Comparison of ENCODE assay signal across 29 cellular contexts in the genomic region with DNA sequence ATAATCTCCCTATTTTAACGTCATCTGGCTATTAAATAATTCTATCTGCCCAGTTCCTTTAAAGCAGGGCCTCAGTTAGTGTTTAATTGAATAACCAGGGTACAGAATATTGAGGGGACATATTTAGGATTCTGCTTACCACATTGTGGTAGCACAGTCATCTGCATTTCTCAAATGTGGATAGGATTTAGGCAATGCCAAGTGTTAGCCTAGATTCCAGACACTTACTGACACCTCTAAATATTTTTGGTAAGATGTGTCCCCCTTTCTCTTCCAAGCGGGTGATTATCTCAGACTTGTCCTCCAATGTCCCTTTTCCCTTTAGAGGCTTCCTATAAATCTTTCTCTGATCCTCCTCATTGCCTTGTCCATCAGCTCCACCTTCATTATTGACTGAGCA.
DNase-seq lines count a peak whose midpoint lies in the region; ATAC-seq, FAIRE-seq and TF ChIP-seq lines count a peak whose summit lies in the region.
"Had no signal": no experiment of that assay in that cellular context is flagged by ENCODE, and none has a peak within 500 bp of the region (broad histone marks: within the 10 kb centered on the region; RNA-seq: fewer than 3 reads in every experiment).

No MANE protein-coding gene starts in this region.

- H3K4me2 ChIP-seq in GM23338 = no peak overlapping the region
- H3K4me2 ChIP-seq in K562 (ENCODE audit: insufficient read depth, low read length) = peak overlapping the region; percentile 61

- no peak overlapping the region for H3K27ac ChIP-seq in GM23338 (ENCODE audit: low read depth)
- H3K27ac ChIP-seq in K562 (ENCODE audit: extremely low read depth, low read depth, low read length) = 0 out of 3 replicates have a peak overlapping the region, but pooled peaks have one; percentile 28
- H3K27ac ChIP-seq in heart left ventricle = no peak overlapping the region
- H3K27ac ChIP-seq: SJCRH30 had no signal

- H4K20me1 ChIP-seq in GM23338 (replicated peaks; ENCODE audit: insufficient read depth) = no peaks in the 10 kb centered on the region
- H4K20me1 ChIP-seq in K562 (replicated peaks; ENCODE audit: control insufficient read depth, insufficient read depth, low read length) = no peaks in the 10 kb centered on the region

- H3K27ac Mint-ChIP-seq in GM23338 = no peak overlapping the region
- no peak overlapping the region for H3K27ac Mint-ChIP-seq in activated T-cell treated with anti-CD3 and anti-CD28 coated beads, Interleukin-2, amount 50 U/mL, for 24 hours
- H3K27ac Mint-ChIP-seq: CD14-positive monocyte, HFFc6, IgD-negative memory B cell had no signal

- ATAC-seq in GM23338 = no peak
- no peak; the same call in 2 of the 3 replicates for ATAC-seq in K562
- ATAC-seq in heart left ventricle = no peak
- ATAC-seq: PC-3, Right ventricle myocardium inferior, SK-N-SH treated with all-trans-retinoic acid at 6 μM for 48 hours had no signal

- H3K9me1 ChIP-seq in K562 (ENCODE audit: control insufficient read depth, insufficient read depth, low read length) = no peaks in the 10 kb centered on the region

- TF ChIP-seq RAD21 in K562 (CRISPR knock-in tag; conservative IDR thresholded peaks at IDR 0.05 in 1 of 2, IDR thresholded peaks at IDR 0.05 in 1 of 2) = no peak

- H3K79me2 ChIP-seq in GM23338 (replicated peaks; ENCODE audit: insufficient read depth) = no peaks in the 10 kb centered on the region
- no peaks in the 10 kb centered on the region for H3K79me2 ChIP-seq in K562 (ENCODE audit: control insufficient read depth, insufficient read depth, low read length)

- FAIRE-seq in K562 (lab: Jason Lieb, UNC) = no peak
- FAIRE-seq: A204.1, GM19239 had no signal

- no peaks in the 10 kb centered on the region for H3K27me3 Mint-ChIP-seq in GM23338 (ENCODE audit: insufficient read depth, low read depth, poor library complexity)
- no peaks in the 10 kb centered on the region for H3K27me3 Mint-ChIP-seq in activated T-cell treated with anti-CD3 and anti-CD28 coated beads, Interleukin-2, amount 50 U/mL, for 24 hours
- H3K27me3 Mint-ChIP-seq: CD8-positive, alpha-beta memory T cell had no signal

- no TSS peak for BruUV-seq in K562 (replicated peaks; lab: Mats Ljungman, UMichigan)

- 40% methylated on average over 2 of the region's 2 CpGs for WGBS in K562 (ENCODE audit: insufficient coverage, low coverage, missing lambda C conversion rate)
- 91 to 98% (median 94%) methylated on average over 2 of the region's 2 CpGs for WGBS in heart left ventricle, 4 donors

- H3K4me1 ChIP-seq in GM23338 (ENCODE audit: insufficient read depth) (no peaks in the 10 kb centered on the region; the same call in 1 of the 2 replicates), K562 (replicated peaks in 1 of 2; ENCODE audit: control insufficient read depth in 2 of 2, insufficient read depth in 2 of 2, low read length in 2 of 2) (no peaks in the 10 kb centered on the region; a peak in 1 of 5 replicates), heart left ventricle (no peaks in the 10 kb centered on the region)
- H3K4me1 ChIP-seq: BE2C, HAP-1, SJCRH30 had no signal

- TF ChIP-seq POLR2A in K562 (conservative IDR thresholded peaks at IDR 0.05) = no peak
- TF ChIP-seq POLR2A in heart left ventricle (IDR thresholded peaks at IDR 0.05) = no peak

- no peaks in the 10 kb centered on the region for H3K9me3 ChIP-seq in K562 (replicated peaks; ENCODE audit: control insufficient read depth, insufficient read depth, low read depth, low read length)
- H3K9me3 ChIP-seq in heart left ventricle = no peaks in the 10 kb centered on the region
- H3K9me3 ChIP-seq: BE2C, HAP-1 had no signal

- no peaks in the 10 kb centered on the region for H3K27me3 ChIP-seq in GM23338 (ENCODE audit: insufficient read depth)
- H3K27me3 ChIP-seq in K562 (ENCODE audit: control insufficient read depth in 2 of 2, insufficient read depth in 2 of 2, low read length in 2 of 2) = no peaks in the 10 kb centered on the region
- no peaks in the 10 kb centered on the region for H3K27me3 ChIP-seq in heart left ventricle
- H3K27me3 ChIP-seq: BE2C, SJCRH30 had no signal

- H3K9me2 ChIP-seq in GM23338 (ENCODE audit: insufficient read depth) = peaks cover 8% of the 10 kb centered on the region; the same call in 1 of the 2 replicates

- peaks cover 6% of the 10 kb centered on the region; the same call in 2 of the 3 replicates for H3K36me3 Mint-ChIP-seq in GM23338 (ENCODE audit: low read depth)
- H3K36me3 Mint-ChIP-seq in activated T-cell treated with anti-CD3 and anti-CD28 coated beads, Interleukin-2, amount 50 U/mL, for 24 hours (ENCODE audit: low read depth) = no peaks in the 10 kb centered on the region
- H3K36me3 Mint-ChIP-seq: CD14-positive monocyte had no signal

- CTCF ChIA-PET in K562 (lab: Yijun Ruan, JAX; ENCODE audit: low intra/inter-chr PET ratio) = no interaction called here

- H3F3A ChIP-seq in GM23338 (replicated peaks; ENCODE audit: low read depth) = no peaks in the 10 kb centered on the region

- H3K4me3 Mint-ChIP-seq in GM23338 = peak overlapping the region; percentile 25; the same call in 1 of the 3 replicates
- H3K4me3 Mint-ChIP-seq in activated T-cell treated with anti-CD3 and anti-CD28 coated beads, Interleukin-2, amount 50 U/mL, for 24 hours = no peak overlapping the region
- H3K4me3 Mint-ChIP-seq: CD14-positive monocyte; CD8-positive, alpha-beta memory T cell; HFFc6; IgD-negative memory B cell had no signal

- in situ Hi-C loops in K562 (cut with MboI) = no loop called here

- TF ChIP-seq CTCF in AG10803 (conservative IDR thresholded peaks at IDR 0.05; ENCODE audit: low read length) (no peak), GM23338 (conservative IDR thresholded peaks at IDR 0.05; ENCODE audit: low read depth in 2 of 2) (no peak), K562 (IDR thresholded peaks at IDR 0.05 in 2 of 3, conservative IDR thresholded peaks at IDR 0.05 in 1 of 3; ENCODE audit: insufficient read depth in 2 of 3, low read depth in 1 of 3, low read length in 3 of 3) (no peak), heart left ventricle (IDR thresholded peaks at IDR 0.05) (no peak)

- H3K4me1 Mint-ChIP-seq in GM23338 = peaks cover 10% of the 10 kb centered on the region
- H3K4me1 Mint-ChIP-seq in activated T-cell treated with anti-CD3 and anti-CD28 coated beads, Interleukin-2, amount 50 U/mL, for 24 hours (ENCODE audit: low read depth) = no peaks in the 10 kb centered on the region
- H3K4me1 Mint-ChIP-seq: CD8-positive, alpha-beta memory T cell; IgD-negative memory B cell had no signal

- peak; percentile 40 for DNase-seq in AG10803 (ENCODE audit: low read depth)
- no peak for DNase-seq in GM23338 (ENCODE audit: low spot score)
- no peak for DNase-seq in K562 (ENCODE audit: extremely low read depth in 1 of 4, low spot score in 3 of 4)
- DNase-seq in myocyte (ENCODE audit: low read depth) = peak; percentile 77
- no peak for DNase-seq in heart left ventricle
- no peak for DNase-seq in A172 (ENCODE audit: low spot score)
- no peak for DNase-seq in activated T-cell treated with anti-CD3 and anti-CD28 coated beads, Interleukin-2, amount 50 U/mL, for 24 hours
- DNase-seq in nucleus accumbens (lab: John Stamatoyannopoulos, UW) = no peak
- DNase-seq: BE2C; CD8-positive, alpha-beta memory T cell; DMS 273 treated with DMSO at 0.1 percent for 48 hours; DND-41; HFFc6; NCI-H1092 treated with DMSO at 0.1 percent for 48 hours; NCI-H1436; NCI-H187; NCI-H2081 treated with DMSO at 0.1 percent for 48 hours; NCI-H524; NCI-H748 treated with DMSO at 0.1 percent for 48 hours; NK-92 treated with Interleukin-12 subunit alpha and Interleukin-12 subunit beta, amount 100 ng/mL, for 24 hours; PC-3; SJCRH30 had no signal

- H3K36me3 ChIP-seq in GM23338 (ENCODE audit: insufficient read depth) = no peaks in the 10 kb centered on the region
- H3K36me3 ChIP-seq in K562 (ENCODE audit: control insufficient read depth, insufficient read depth, low read length) = no peaks in the 10 kb centered on the region
- no peaks in the 10 kb centered on the region for H3K36me3 ChIP-seq in heart left ventricle
- H3K36me3 ChIP-seq: BE2C, HAP-1, SJCRH30 had no signal

- POLR2A ChIA-PET in K562 (lab: Yijun Ruan, JAX) = no interaction called here

- H2AFZ ChIP-seq in GM23338 = no peak overlapping the region
- H2AFZ ChIP-seq in K562 (ENCODE audit: low read depth, low read length) = peak overlapping the region; percentile 95

- intact Hi-C loops in K562 (cut with micrococcal nuclease) (no loop called here), heart left ventricle (cut with DNase I) (no loop called here)

- no peak overlapping the region for H3K9ac ChIP-seq in K562 (ENCODE audit: insufficient read depth in 1 of 2, low read depth in 2 of 2, low read length in 2 of 2)

- TF ChIP-seq EP300 in K562 (IDR thresholded peaks at IDR 0.05; ENCODE audit: low read length) = no peak

- H3K9me3 Mint-ChIP-seq in GM23338 = peaks cover 14% of the 10 kb centered on the region
- no peaks in the 10 kb centered on the region for H3K9me3 Mint-ChIP-seq in activated T-cell treated with anti-CD3 and anti-CD28 coated beads, Interleukin-2, amount 50 U/mL, for 24 hours
- H3K9me3 Mint-ChIP-seq: HFFc6 had no signal

- H3K4me3 ChIP-seq in AG10803 (ENCODE audit: low read length) = no peak overlapping the region
- H3K4me3 ChIP-seq in GM23338 = no peak overlapping the region
- H3K4me3 ChIP-seq in K562 = 0 out of 2 replicates have a peak overlapping the region, but pooled peaks have one; percentile 25
- H3K4me3 ChIP-seq in heart left ventricle = no peak overlapping the region
- H3K4me3 ChIP-seq: HAP-1, SJCRH30 had no signal

TF ChIP-seq in GM23338, 12 proteins besides CTCF, POLR2A, EP300 and RAD21 (continues in another document):
- no peak for TF ChIP-seq CREB1 (CRISPR knock-in tag; IDR thresholded peaks at IDR 0.05; ENCODE audit: low read depth)
- no peak for TF ChIP-seq NANOG (IDR thresholded peaks at IDR 0.05; ENCODE audit: borderline replicate concordance)
- TF ChIP-seq POLR2AphosphoS5 (IDR thresholded peaks at IDR 0.05; ENCODE audit: low read depth) = no peak
- no peak for TF ChIP-seq STAT1 (IDR thresholded peaks at IDR 0.05; ENCODE audit: unreplicated experiment)
- TF ChIP-seq ZNF331 (CRISPR knock-in tag; IDR thresholded peaks at IDR 0.05; ENCODE audit: low read depth) = no peak

TF ChIP-seq in K562, 482 proteins besides CTCF, POLR2A, EP300 and RAD21 (continues in another document):
- TF ChIP-seq FOXJ2 (tag; IDR thresholded peaks at IDR 0.05) (no peak), SRSF9 (IDR thresholded peaks at IDR 0.05; ENCODE audit: borderline replicate concordance, low read depth, low read length) (no peak), ZNF41 (CRISPR knock-in tag; conservative IDR thresholded peaks at IDR 0.05) (no peak), SREBF1 (IDR thresholded peaks at IDR 0.05; ENCODE audit: borderline replicate concordance, low read depth, low read length) (no peak), ZNF3 (CRISPR knock-in tag; IDR thresholded peaks at IDR 0.05) (no peak), BRCA1 (IDR thresholded peaks at IDR 0.05) (no peak), BRCA1 (CRISPR knock-in tag; IDR thresholded peaks at IDR 0.05) (no peak)

Comparison
In these comparisons a context has a peak if more than half of its experiments do, and no peak if none do; other contexts are left out.
1. DNase-seq: peak in AG10803 (single experiment) and myocyte (single experiment); none in GM23338 (single experiment), K562 (0 of 4), heart left ventricle (0 of 5), A172 (single experiment), activated T-cell treated with anti-CD3 and anti-CD28 coated beads, Interleukin-2, amount 50 U/mL, for 24 hours (single experiment) and nucleus accumbens (0 of 56).